ENCODE assay signal across 25 cellular contexts in the genomic region with DNA sequence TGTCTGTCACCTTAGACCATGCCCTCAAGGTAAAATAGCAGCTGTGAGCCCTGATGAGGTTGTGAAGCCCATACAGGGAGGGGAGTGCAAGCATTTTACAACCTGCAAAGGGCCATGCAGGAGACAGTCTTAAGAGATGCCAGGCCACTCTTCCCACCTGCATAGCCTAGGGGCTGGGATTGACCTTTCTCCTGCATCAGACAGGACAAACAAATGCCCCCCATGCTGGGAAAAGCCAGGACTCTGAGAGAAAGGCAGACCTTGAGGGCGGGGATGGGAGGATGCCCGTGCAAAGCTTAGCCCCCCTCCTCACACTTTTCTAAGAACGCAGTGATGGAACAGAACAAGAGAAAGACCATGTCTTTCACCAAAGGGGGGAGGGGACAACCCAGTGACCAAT.
"Had no signal": no experiment of that assay in that cellular context is flagged by ENCODE, and none has a peak within 500 bp of the region (broad histone marks: within the 10 kb centered on the region; RNA-seq: fewer than 3 reads in every experiment).

No MANE protein-coding gene starts in this region.

- H3K4me3 Mint-ChIP-seq: activated CD4-positive, alpha-beta T cell treated with anti-CD3 and anti-CD28 coated beads, Interleukin-2, amount 10 ng/mL, durations not matched to agents 24 days and 14 days; activated CD8-positive, alpha-beta T cell treated with anti-CD3 and anti-CD28 coated beads, Interleukin-2, amount 10 ng/mL, durations not matched to agents 7 days and 5 days; activated naive CD4-positive, alpha-beta T cell treated with anti-CD3 and anti-CD28 coated beads for 36 hours; activated naive CD8-positive, alpha-beta T cell treated with anti-CD3 and anti-CD28 coated beads for 36 hours; naive B cell; stimulated activated memory B cell treated with anti-CD40 and anti-IgM and Interleukin-4, amounts not matched to agents 10 μg/mL and 1 μg/mL and 100 μg/mL, for 72 hours; stimulated activated naive CD8-positive, alpha-beta T cell treated with anti-CD3 and anti-CD28 coated beads, Interleukin-15, amount 100 ng/mL, for 72 hours had no signal

- H3K4me1 ChIP-seq: adrenal gland, body of pancreas, left lung, pancreas, prostate gland, tibial artery had no signal

- H3K9me3 Mint-ChIP-seq: activated CD4-positive, alpha-beta T cell treated with anti-CD3 and anti-CD28 coated beads, Interleukin-2, amount 10 ng/mL, durations not matched to agents 24 days and 14 days; activated naive CD4-positive, alpha-beta T cell treated with anti-CD3 and anti-CD28 coated beads for 36 hours; activated naive CD8-positive, alpha-beta T cell treated with anti-CD3 and anti-CD28 coated beads for 36 hours; stimulated activated memory B cell treated with anti-CD40 and anti-IgM and Interleukin-4, amounts not matched to agents 10 μg/mL and 1 μg/mL and 100 μg/mL, for 72 hours; stimulated activated naive CD8-positive, alpha-beta T cell treated with anti-CD3 and anti-CD28 coated beads, Interleukin-15, amount 100 ng/mL, for 72 hours had no signal

- H3K27me3 Mint-ChIP-seq: activated naive CD8-positive, alpha-beta T cell treated with anti-CD3 and anti-CD28 coated beads for 36 hours; stimulated activated naive CD8-positive, alpha-beta T cell treated with anti-CD3 and anti-CD28 coated beads, Interleukin-15, amount 100 ng/mL, for 72 hours had no signal

- DNase-seq: activated CD4-positive, alpha-beta T cell treated with anti-CD3 and anti-CD28 coated beads, Interleukin-2, amount 10 ng/mL, durations not matched to agents 24 days and 14 days; activated CD8-positive, alpha-beta T cell treated with anti-CD3 and anti-CD28 coated beads, Interleukin-2, amount 10 ng/mL, durations not matched to agents 7 days and 5 days; activated effector memory CD4-positive, alpha-beta T cell treated with Interleukin-2 at 50 U/mL for 16 hours; activated naive CD4-positive, alpha-beta T cell treated with anti-CD3 and anti-CD28 coated beads for 36 hours; activated naive CD8-positive, alpha-beta T cell treated with anti-CD3 and anti-CD28 coated beads for 36 hours; adrenal gland; aorta; body of pancreas; cerebellar nuclear complex; cortex of kidney; foreskin fibroblast; hippocampal formation; left lung; naive B cell; pancreas; retina; stimulated activated CD4-positive, alpha-beta T cell treated with anti-CD3 and anti-CD28 coated beads, Interleukin-12 subunit alpha, Interleukin-12 subunit beta, amount 100 ng/mL, for 4 hours; stimulated activated CD4-positive, alpha-beta T cell treated with anti-CD3 and anti-CD28 coated beads, Interleukin-4, amount 100 ng/mL, for 24 hours; stimulated activated CD8-positive, alpha-beta memory T cell treated with anti-CD3 and anti-CD28 coated beads, Interleukin-4, amount 100 ng/mL, for 48 hours; stimulated activated naive CD8-positive, alpha-beta T cell treated with anti-CD3 and anti-CD28 coated beads, Interleukin-15, amount 100 ng/mL, for 72 hours; tibial artery had no signal

- H3K4me3 ChIP-seq: adrenal gland, body of pancreas, left lung, pancreas, prostate gland, skin epidermis, tibial artery had no signal

- H3K36me3 Mint-ChIP-seq: activated naive CD8-positive, alpha-beta T cell treated with anti-CD3 and anti-CD28 coated beads for 36 hours; naive B cell; stimulated activated memory B cell treated with anti-CD40 and anti-IgM and Interleukin-4, amounts not matched to agents 10 μg/mL and 1 μg/mL and 100 μg/mL, for 72 hours had no signal

- H3K27ac ChIP-seq: adrenal gland, body of pancreas, left lung, pancreas, prostate gland, skin epidermis, tibial artery, VCaP had no signal

- H3K9me3 ChIP-seq: adrenal gland, body of pancreas, left lung, pancreas, prostate gland, tibial artery had no signal

- H3K36me3 ChIP-seq: adrenal gland, left lung, pancreas, prostate gland, tibial artery had no signal

- H3K27me3 ChIP-seq: adrenal gland, body of pancreas, left lung, pancreas, tibial artery had no signal

- H3K4me1 Mint-ChIP-seq: stimulated activated memory B cell treated with anti-CD40 and anti-IgM and Interleukin-4, amounts not matched to agents 10 μg/mL and 1 μg/mL and 100 μg/mL, for 72 hours; stimulated activated naive CD8-positive, alpha-beta T cell treated with anti-CD3 and anti-CD28 coated beads, Interleukin-15, amount 100 ng/mL, for 72 hours had no signal

- H3K27ac Mint-ChIP-seq: activated CD4-positive, alpha-beta T cell treated with anti-CD3 and anti-CD28 coated beads, Interleukin-2, amount 10 ng/mL, durations not matched to agents 24 days and 14 days; activated CD8-positive, alpha-beta T cell treated with anti-CD3 and anti-CD28 coated beads, Interleukin-2, amount 10 ng/mL, durations not matched to agents 7 days and 5 days; activated naive CD4-positive, alpha-beta T cell treated with anti-CD3 and anti-CD28 coated beads for 36 hours; activated naive CD8-positive, alpha-beta T cell treated with anti-CD3 and anti-CD28 coated beads for 36 hours; stimulated activated memory B cell treated with anti-CD40 and anti-IgM and Interleukin-4, amounts not matched to agents 10 μg/mL and 1 μg/mL and 100 μg/mL, for 72 hours; stimulated activated naive CD8-positive, alpha-beta T cell treated with anti-CD3 and anti-CD28 coated beads, Interleukin-15, amount 100 ng/mL, for 72 hours had no signal
